Comparison of ENCODE assay signal across 15 cellular contexts in the genomic region with DNA sequence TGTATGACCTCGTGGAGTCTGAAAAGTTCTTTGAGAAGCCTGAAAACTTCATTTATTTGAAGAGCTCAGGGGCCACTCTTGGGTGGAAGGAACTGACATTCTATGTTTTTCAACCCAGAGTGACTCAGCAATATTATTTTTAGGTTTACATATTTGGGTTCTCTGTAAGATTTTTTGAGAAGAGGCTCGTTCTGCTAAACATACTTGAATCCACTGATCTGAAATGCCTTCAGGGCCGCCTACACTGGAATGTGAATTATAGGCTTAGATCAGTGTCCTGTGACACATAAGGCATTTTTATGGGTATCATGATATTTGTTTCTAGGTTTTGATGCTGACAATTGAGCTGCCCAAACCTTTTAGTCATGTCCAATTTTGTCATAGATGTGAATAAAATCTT.
DNase-seq lines count a peak whose midpoint lies in the region; TF ChIP-seq lines count a peak whose summit lies in the region.
"Had no signal": no experiment of that assay in that cellular context is flagged by ENCODE, and none has a peak within 500 bp of the region (broad histone marks: within the 10 kb centered on the region; RNA-seq: fewer than 3 reads in every experiment).

No MANE protein-coding gene starts in this region.

- peak; percentile 19 for DNase-seq in GM04503 (ENCODE audit: low read depth)
- peak; percentile 61 for DNase-seq in MV-4-11 (lab: John Stamatoyannopoulos, UW)
- peak; percentile 17 for DNase-seq in astrocyte of the spinal cord (ENCODE audit: low read depth, low spot score)
- peak; percentile 18 for DNase-seq in renal cortical epithelial cell (ENCODE audit: low read depth)
- DNase-seq in endothelial cell (ENCODE audit: low spot score): no peak
- DNase-seq in DMS79 treated with DMSO at 0.1 percent for 48 hours (lab: John Stamatoyannopoulos, UW): no peak
- DNase-seq in DMS153 treated with DMSO at 0.1 percent for 48 hours (lab: John Stamatoyannopoulos, UW; ENCODE audit: unreplicated experiment): no peak
- DNase-seq in tibial nerve (ENCODE audit: low spot score in 2 of 2): no peak
- DNase-seq: activated B cell treated with CpG ODN at 0.5 μM for 24 hours; CD4-positive, alpha-beta memory T cell; cerebellar nuclear complex; left ventricle myocardium superior; stimulated activated naive CD8-positive, alpha-beta T cell treated with anti-CD3 and anti-CD28 coated beads, Interleukin-15, Interleukin-2, amounts not matched to agents 100 U/mL and 50 U/mL, for 24 hours had no signal

- H3K27me3 ChIP-seq in tibial nerve: no peaks in the 10 kb centered on the region

- TF ChIP-seq CTCF in astrocyte of the spinal cord (IDR thresholded peaks at IDR 0.05; ENCODE audit: low read depth, low read length) (no peak), endothelial cell (IDR thresholded peaks at IDR 0.05; ENCODE audit: unreplicated experiment) (no peak), tibial nerve (IDR thresholded peaks at IDR 0.05) (no peak)

- no peaks in the 10 kb centered on the region for H3K36me3 Mint-ChIP-seq in endothelial cell (ENCODE audit: low read depth, unreplicated experiment)
- H3K36me3 Mint-ChIP-seq: CD4-positive, alpha-beta memory T cell; natural killer cell treated with Interleukin-12 subunit alpha and Interleukin-12 subunit beta and Interleukin-15 and Interleukin-18, amount 100 ng/mL, for 72 hours had no signal

- H3K27ac Mint-ChIP-seq in endothelial cell (ENCODE audit: unreplicated experiment): no peak overlapping the region
- H3K27ac Mint-ChIP-seq: activated B cell treated with CpG ODN at 0.5 μM for 24 hours; activated naive CD8-positive, alpha-beta T cell; CD4-positive, alpha-beta memory T cell; natural killer cell treated with Interleukin-12 subunit alpha and Interleukin-12 subunit beta and Interleukin-15 and Interleukin-18, amount 100 ng/mL, for 72 hours had no signal

- H3K27ac ChIP-seq in tibial nerve: no peak overlapping the region

- no peaks in the 10 kb centered on the region for H3K9me3 Mint-ChIP-seq in endothelial cell (ENCODE audit: unreplicated experiment)
- H3K9me3 Mint-ChIP-seq: activated B cell treated with CpG ODN at 0.5 μM for 24 hours; natural killer cell treated with Interleukin-12 subunit alpha and Interleukin-12 subunit beta and Interleukin-15 and Interleukin-18, amount 100 ng/mL, for 72 hours had no signal

- no peak overlapping the region for H3K4me3 ChIP-seq in astrocyte of the spinal cord (ENCODE audit: low read depth, low read length)
- no peak overlapping the region for H3K4me3 ChIP-seq in tibial nerve

- no peaks in the 10 kb centered on the region for H3K36me3 ChIP-seq in tibial nerve

- H3K27me3 Mint-ChIP-seq in endothelial cell (ENCODE audit: unreplicated experiment): peaks cover 3% of the 10 kb centered on the region
- H3K27me3 Mint-ChIP-seq: activated naive CD8-positive, alpha-beta T cell had no signal

- no peak for TF ChIP-seq POLR2A in tibial nerve (IDR thresholded peaks at IDR 0.05)

- peaks cover 0 to 11% (median 0%) of the 10 kb centered on the region in 4 donors for H3K4me1 ChIP-seq in tibial nerve

- no peaks in the 10 kb centered on the region for H3K4me1 Mint-ChIP-seq in endothelial cell (ENCODE audit: unreplicated experiment)
- H3K4me1 Mint-ChIP-seq: activated B cell treated with CpG ODN at 0.5 μM for 24 hours; CD4-positive, alpha-beta memory T cell had no signal

- in situ Hi-C loops in astrocyte of the spinal cord (cut with HindIII; ENCODE audit: low sequenced_read_pairs): no loop called here

- no peaks in the 10 kb centered on the region for H3K9me3 ChIP-seq in tibial nerve

- no peak for TF ChIP-seq EP300 in tibial nerve (IDR thresholded peaks at IDR 0.05)

- no peak overlapping the region for H3K4me3 Mint-ChIP-seq in endothelial cell (ENCODE audit: unreplicated experiment)
- H3K4me3 Mint-ChIP-seq: activated B cell treated with CpG ODN at 0.5 μM for 24 hours; activated naive CD8-positive, alpha-beta T cell; CD4-positive, alpha-beta memory T cell; natural killer cell treated with Interleukin-12 subunit alpha and Interleukin-12 subunit beta and Interleukin-15 and Interleukin-18, amount 100 ng/mL, for 72 hours had no signal

- 28 to 29% methylated on average over 3 of the region's 3 CpGs for WGBS in tibial nerve, 2 donors

Comparison
In these comparisons a context has a peak if more than half of its experiments do, and no peak if none do; other contexts are left out.
1. DNase-seq: peak in GM04503 (single experiment), MV-4-11 (single experiment), astrocyte of the spinal cord (single experiment) and renal cortical epithelial cell (single experiment); none in endothelial cell (single experiment), DMS79 treated with DMSO at 0.1 percent for 48 hours (single experiment), DMS153 treated with DMSO at 0.1 percent for 48 hours (single experiment) and tibial nerve (0 of 2).